In the genomic region with DNA sequence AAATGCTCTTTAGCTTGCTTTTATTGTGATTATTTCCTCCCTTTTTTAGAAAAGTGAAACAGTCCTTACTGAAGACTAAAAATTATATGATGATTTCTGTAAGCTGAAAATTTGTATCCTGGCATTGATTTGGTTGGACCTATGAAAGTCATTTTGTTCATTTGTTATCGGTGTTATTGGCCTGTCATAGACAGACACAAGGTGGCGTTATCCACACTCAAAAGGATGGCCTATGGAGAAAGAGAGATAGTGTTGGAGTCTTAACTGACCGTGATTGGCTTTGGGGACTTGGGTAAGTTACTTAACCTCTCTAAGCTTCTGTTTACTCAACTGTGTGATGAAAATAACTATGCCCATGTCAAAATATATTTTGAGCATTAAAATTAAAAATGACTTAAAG, we compare ENCODE assay signal across 9 cellular contexts.
A peak's percentile ranks its signal among the peaks of the same experiment; 100 is the strongest.
DNase-seq lines count a peak whose midpoint lies in the region; ATAC-seq lines count a peak whose summit lies in the region.
"Had no signal": no experiment of that assay in that cellular context is flagged by ENCODE, and none has a peak within 500 bp of the region (broad histone marks: within the 10 kb centered on the region; RNA-seq: fewer than 3 reads in every experiment).

No MANE protein-coding gene starts in this region.

- H3K4me1 Mint-ChIP-seq in activated T-helper 17 cell treated with anti-CD3 and anti-CD28 coated beads, Interleukin-2, amount 50 U/mL, for 72 hours = no peaks in the 10 kb centered on the region
- H3K4me1 Mint-ChIP-seq: CD4-positive, CD25-positive, alpha-beta regulatory T cell had no signal

- H3K4me3 Mint-ChIP-seq in activated T-helper 17 cell treated with anti-CD3 and anti-CD28 coated beads, Interleukin-2, amount 50 U/mL, for 72 hours = no peak overlapping the region
- H3K4me3 Mint-ChIP-seq: CD4-positive, CD25-positive, alpha-beta regulatory T cell had no signal

- no peaks in the 10 kb centered on the region for H3K9me3 Mint-ChIP-seq in activated T-helper 17 cell treated with anti-CD3 and anti-CD28 coated beads, Interleukin-2, amount 50 U/mL, for 72 hours

- no peaks in the 10 kb centered on the region for H3K36me3 Mint-ChIP-seq in activated T-helper 17 cell treated with anti-CD3 and anti-CD28 coated beads, Interleukin-2, amount 50 U/mL, for 72 hours (ENCODE audit: low read depth)
- H3K36me3 Mint-ChIP-seq: CD4-positive, CD25-positive, alpha-beta regulatory T cell had no signal

- peak; percentile 48 for ATAC-seq in activated T-helper 17 cell treated with anti-CD3 and anti-CD28 coated beads, Interleukin-2, amount 50 U/mL, for 72 hours (replicated peaks)
- ATAC-seq in HG02870 (IDR thresholded peaks at IDR 0.05; ENCODE audit: unreplicated experiment) = no peak

- peak; percentile 3 for DNase-seq in activated CD4-positive, alpha-beta T cell treated with anti-CD3 and anti-CD28 coated beads for 48 hours
- DNase-seq in activated CD4-positive, alpha-beta T cell treated with anti-CD3 and anti-CD28 coated beads, Interleukin-2, amount 50 U/mL, for 4 hours = no peak
- DNase-seq in NCI-H1417 treated with DMSO at 0.1 percent for 48 hours (lab: John Stamatoyannopoulos, UW) (peak; percentile 39), midbrain (lab: John Stamatoyannopoulos, UW) (peak; percentile 25), A172 (ENCODE audit: low spot score) (no peak), NOMO-1 treated with DMSO at 0.1 percent for 48 hours (lab: John Stamatoyannopoulos, UW; ENCODE audit: unreplicated experiment) (no peak)

- H3K27me3 Mint-ChIP-seq in activated T-helper 17 cell treated with anti-CD3 and anti-CD28 coated beads, Interleukin-2, amount 50 U/mL, for 72 hours = no peaks in the 10 kb centered on the region
- H3K27me3 Mint-ChIP-seq: CD4-positive, CD25-positive, alpha-beta regulatory T cell had no signal

- H3K27ac Mint-ChIP-seq in activated T-helper 17 cell treated with anti-CD3 and anti-CD28 coated beads, Interleukin-2, amount 50 U/mL, for 72 hours = no peak overlapping the region
- H3K27ac Mint-ChIP-seq: CD4-positive, CD25-positive, alpha-beta regulatory T cell had no signal

Comparison
In these comparisons a context has a peak if more than half of its experiments do, and no peak if none do; other contexts are left out.
1. DNase-seq: peak in activated CD4-positive, alpha-beta T cell treated with anti-CD3 and anti-CD28 coated beads for 48 hours (single experiment), NCI-H1417 treated with DMSO at 0.1 percent for 48 hours (single experiment) and midbrain (single experiment); none in activated CD4-positive, alpha-beta T cell treated with anti-CD3 and anti-CD28 coated beads, Interleukin-2, amount 50 U/mL, for 4 hours (0 of 2), A172 (single experiment) and NOMO-1 treated with DMSO at 0.1 percent for 48 hours (single experiment).